In genomic region chr6:17501982-17502704, GRCh38 we compare ENCODE assay signal across 24 cellular contexts.
"Had no signal": no experiment of that assay in that cellular context is flagged by ENCODE, and none has a peak within 500 bp of the region (broad histone marks: within the 10 kb centered on the region; RNA-seq: fewer than 3 reads in every experiment).

No MANE protein-coding gene starts in this region.

- H3K4me3 ChIP-seq: ascending aorta, neural progenitor cell, right atrium auricular region, suprapubic skin, tibial nerve, vagina had no signal

- H3K4me1 ChIP-seq: ascending aorta, neural progenitor cell, right atrium auricular region, suprapubic skin, tibial nerve, vagina had no signal

- FAIRE-seq: frontal cortex, islet of Langerhans had no signal

- H3K9me3 ChIP-seq: ascending aorta, right atrium auricular region, suprapubic skin, tibial nerve, vagina had no signal

- DNase-seq: activated CD4-positive, alpha-beta T cell treated with anti-CD3 and anti-CD28 coated beads, Interleukin-2, amount 10 ng/mL, durations not matched to agents 24 days and 14 days; activated CD8-positive, alpha-beta memory T cell treated with anti-CD3 and anti-CD28 coated beads, Interleukin-2, amount 10 ng/mL, durations not matched to agents 7 days and 5 days; activated CD8-positive, alpha-beta T cell treated with anti-CD3 and anti-CD28 coated beads for 36 hours; activated gamma-delta T cell; activated T-cell treated with anti-CD3 and anti-CD28 coated beads for 4 hours; brain microvascular endothelial cell; central memory CD4-positive, alpha-beta T cell; dermis blood vessel endothelial cell; effector CD8-positive, alpha-beta T cell; hypothalamus; mesendoderm; naive thymus-derived CD8-positive, alpha-beta T cell; stimulated activated CD4-positive, alpha-beta T cell treated with anti-CD3 and anti-CD28 coated beads, Interleukin-12 subunit alpha, Interleukin-12 subunit beta, amount 100 ng/mL, for 4 hours; stimulated activated naive CD8-positive, alpha-beta T cell treated with anti-CD3 and anti-CD28 coated beads, Interleukin-15, amount 100 ng/mL, for 72 hours; T-helper 2 cell had no signal

- H3K27ac ChIP-seq: ascending aorta, brain microvascular endothelial cell, neural progenitor cell, right atrium auricular region, suprapubic skin, tibial nerve, vagina had no signal

- H3K9ac ChIP-seq: neural progenitor cell had no signal

- H2AFZ ChIP-seq: neural progenitor cell had no signal

- H3K4me2 ChIP-seq: neural progenitor cell had no signal

- H3K27me3 ChIP-seq: ascending aorta, brain microvascular endothelial cell, neural progenitor cell, right atrium auricular region, suprapubic skin, tibial nerve, vagina had no signal

- ATAC-seq: activated CD4-positive, CD25-positive, alpha-beta regulatory T cell treated with anti-CD3 and anti-CD28 coated beads, Interleukin-2, amount 50 U/mL, for 24 hours; activated CD8-positive, alpha-beta memory T cell treated with anti-CD3 and anti-CD28 coated beads, Interleukin-2, amount 10 ng/mL, durations not matched to agents 7 days and 5 days; activated CD8-positive, alpha-beta T cell treated with anti-CD3 and anti-CD28 coated beads for 36 hours; naive thymus-derived CD8-positive, alpha-beta T cell; stimulated activated naive CD8-positive, alpha-beta T cell treated with anti-CD3 and anti-CD28 coated beads, Interleukin-15, amount 100 ng/mL, for 72 hours had no signal

- H3K36me3 ChIP-seq: ascending aorta, brain microvascular endothelial cell, neural progenitor cell, right atrium auricular region, suprapubic skin, tibial nerve, vagina had no signal
